ENCODE assay signal across 18 cellular contexts in genomic region chr2:128514555-128514955, GRCh38.
A peak's percentile ranks its signal among the peaks of the same experiment; 100 is the strongest.
DNase-seq lines count a peak whose midpoint lies in the region; ATAC-seq and TF ChIP-seq lines count a peak whose summit lies in the region.
"Had no signal": no experiment of that assay in that cellular context is flagged by ENCODE, and none has a peak within 500 bp of the region (broad histone marks: within the 10 kb centered on the region; RNA-seq: fewer than 3 reads in every experiment).

No MANE protein-coding gene starts in this region.

- H4K5ac ChIP-seq in IMR-90 (ENCODE audit: low read depth, low read length): no peak overlapping the region
- H4K5ac ChIP-seq in mesendoderm (ENCODE audit: low read length): no peak overlapping the region

- in situ Hi-C loops in IMR-90 (cut with MboI; ENCODE audit: low sequenced_read_pairs): no loop called here

- H3K56ac ChIP-seq in IMR-90 (ENCODE audit: extremely low read depth, insufficient read depth, low read length) (no peak overlapping the region), mesendoderm (ENCODE audit: low read length) (no peak overlapping the region)

- no peaks in the 10 kb centered on the region for H3K4me1 Mint-ChIP-seq in activated T-cell treated with anti-CD3 and anti-CD28 coated beads, Interleukin-2, amount 50 U/mL, for 24 hours (ENCODE audit: low read depth)
- H3K4me1 Mint-ChIP-seq in stimulated activated naive B cell treated with anti-CD40 and anti-IgM and Interleukin-4, amounts not matched to agents 10 μg/mL and 1 μg/mL and 100 μg/mL, for 72 hours: peaks cover 19 to 26% of the 10 kb centered on the region in 2 donors

- H3K4me3 ChIP-seq in IMR-90 (ENCODE audit: insufficient read depth, low read depth, low read length): no peak overlapping the region
- H3K4me3 ChIP-seq in mesendoderm (ENCODE audit: low read length): no peak overlapping the region

- no peak overlapping the region for H3K9ac ChIP-seq in IMR-90 (ENCODE audit: low read depth, low read length)
- H3K9ac ChIP-seq in mesendoderm (ENCODE audit: low read length): no peak overlapping the region

- H3K18ac ChIP-seq in IMR-90 (ENCODE audit: low read depth, low read length) (no peak overlapping the region), mesendoderm (ENCODE audit: low read length) (no peak overlapping the region)

- peak; percentile 21 for DNase-seq in activated T-cell treated with anti-CD3 and anti-CD28 coated beads, Interleukin-2, amount 50 U/mL, for 24 hours
- no peak for DNase-seq in activated T-cell treated with anti-CD3 and anti-CD28 coated beads, Interleukin-2, amount 50 U/mL, for 1 hour
- DNase-seq in IMR-90 (no peak), mesendoderm (no peak), ureter (ENCODE audit: low spot score) (no peak)
- DNase-seq in stimulated activated naive B cell treated with anti-CD40 and anti-IgM and Interleukin-4, amounts not matched to agents 10 μg/mL and 1 μg/mL and 100 μg/mL, for 72 hours: no peak
- DNase-seq: BE2C; CD4-positive, alpha-beta T cell; H7; NCI-H1092 treated with DMSO at 0.1 percent for 48 hours; NCI-H146; NCI-H2029; NCI-H446 treated with DMSO at 0.1 percent for 48 hours; NCI-H526; SHP77 treated with DMSO at 0.1 percent for 48 hours had no signal

- H3K9me3 ChIP-seq in IMR-90 (ENCODE audit: control insufficient read depth, insufficient read depth, low read length): no peaks in the 10 kb centered on the region
- H3K9me3 ChIP-seq: BE2C had no signal

- POLR2A ChIA-PET in IMR-90 (lab: Charles Lee; ENCODE audit: unreplicated experiment): no interaction called here

- no peak overlapping the region for H3K27ac ChIP-seq in IMR-90 (ENCODE audit: insufficient read depth, low read length)
- no peak overlapping the region for H3K27ac ChIP-seq in mesendoderm (ENCODE audit: low read depth, low read length)
- H3K27ac ChIP-seq: 22Rv1 had no signal

- 88% methylated on average over 6 of the region's 13 CpGs; no CpG with 5 or more reads in 1 of the 2 experiments for WGBS in IMR-90 (ENCODE audit: extremely low coverage in 2 of 2, insufficient read length in 1 of 2), 2 experiments
- no CpG with 5 or more reads among the region's 13 CpGs for WGBS in mesendoderm (ENCODE audit: extremely low coverage, insufficient coverage, low lambda C conversion rate)

- CTCF ChIA-PET in IMR-90 (lab: Yijun Ruan, JAX): no interaction called here

- no peak overlapping the region for H2AK9ac ChIP-seq in IMR-90 (replicated peaks; ENCODE audit: low read depth, low read length, poor library complexity)

- no peak overlapping the region for H3K27ac Mint-ChIP-seq in activated T-cell treated with anti-CD3 and anti-CD28 coated beads, Interleukin-2, amount 50 U/mL, for 24 hours
- peak overlapping the region; percentile 44 for H3K27ac Mint-ChIP-seq in stimulated activated naive B cell treated with anti-CD40 and anti-IgM and Interleukin-4, amounts not matched to agents 10 μg/mL and 1 μg/mL and 100 μg/mL, for 72 hours
- H3K27ac Mint-ChIP-seq: CD4-positive, alpha-beta T cell had no signal

- TF ChIP-seq RAD21 in IMR-90 (IDR thresholded peaks at IDR 0.05; ENCODE audit: low read length): no peak

- H3K23ac ChIP-seq in IMR-90 (ENCODE audit: low read depth, low read length): no peak overlapping the region
- H3K23ac ChIP-seq in mesendoderm (ENCODE audit: low read length): peak overlapping the region; percentile 19

- H3K4me1 ChIP-seq in IMR-90 (ENCODE audit: control insufficient read depth, insufficient read depth, low read length) (no peaks in the 10 kb centered on the region; the same call in 1 of the 2 replicates), mesendoderm (ENCODE audit: control insufficient read depth, low read depth, low read length) (no peaks in the 10 kb centered on the region)
- H3K4me1 ChIP-seq: BE2C had no signal

- H3K14ac ChIP-seq in IMR-90 (replicated peaks; ENCODE audit: low read depth, low read length): no peak overlapping the region

- H2AFZ ChIP-seq in IMR-90 (replicated peaks; ENCODE audit: low read length, poor library complexity): peak overlapping the region; percentile 15

- H3K36me3 Mint-ChIP-seq in activated T-cell treated with anti-CD3 and anti-CD28 coated beads, Interleukin-2, amount 50 U/mL, for 24 hours (ENCODE audit: low read depth): no peaks in the 10 kb centered on the region
- H3K36me3 Mint-ChIP-seq in stimulated activated naive B cell treated with anti-CD40 and anti-IgM and Interleukin-4, amounts not matched to agents 10 μg/mL and 1 μg/mL and 100 μg/mL, for 72 hours: peaks cover 0 to 1% of the 10 kb centered on the region in 2 donors

- H3K36me3 ChIP-seq in IMR-90 (ENCODE audit: control insufficient read depth, insufficient read depth, low read length): no peaks in the 10 kb centered on the region
- H3K36me3 ChIP-seq in mesendoderm (ENCODE audit: control insufficient read depth, insufficient read depth, low read length): no peaks in the 10 kb centered on the region
- H3K36me3 ChIP-seq: BE2C had no signal

- no peak overlapping the region for H2BK20ac ChIP-seq in IMR-90 (ENCODE audit: low read depth, low read length)

- no peaks in the 10 kb centered on the region for H3K79me2 ChIP-seq in mesendoderm (ENCODE audit: control insufficient read depth, insufficient read depth, low read length)

- no peaks in the 10 kb centered on the region for H3K9me3 Mint-ChIP-seq in activated T-cell treated with anti-CD3 and anti-CD28 coated beads, Interleukin-2, amount 50 U/mL, for 24 hours
- no peaks in the 10 kb centered on the region for H3K9me3 Mint-ChIP-seq in stimulated activated naive B cell treated with anti-CD40 and anti-IgM and Interleukin-4, amounts not matched to agents 10 μg/mL and 1 μg/mL and 100 μg/mL, for 72 hours
- H3K9me3 Mint-ChIP-seq: CD4-positive, alpha-beta T cell had no signal

- H4K20me1 ChIP-seq in IMR-90 (ENCODE audit: insufficient read depth, low read length): no peaks in the 10 kb centered on the region

- H2BK120ac ChIP-seq in IMR-90 (ENCODE audit: low read depth, low read length) (no peak overlapping the region), mesendoderm (ENCODE audit: low read depth, low read length) (no peak overlapping the region)

- H4K91ac ChIP-seq in IMR-90 (ENCODE audit: insufficient read depth, low read depth, low read length): no peak overlapping the region

- H3K4ac ChIP-seq in IMR-90 (ENCODE audit: low read depth, low read length) (no peak overlapping the region), mesendoderm (ENCODE audit: low read depth, low read length) (no peak overlapping the region)

- TF ChIP-seq POLR2A in IMR-90 (IDR thresholded peaks at IDR 0.05; ENCODE audit: low read depth, low read length): no peak

- no peaks in the 10 kb centered on the region for H3K79me1 ChIP-seq in IMR-90 (ENCODE audit: low read depth in 1 of 2, low read length in 2 of 2)
- no peaks in the 10 kb centered on the region for H3K79me1 ChIP-seq in mesendoderm (ENCODE audit: low read length)

- ATAC-seq in IMR-90 (ENCODE audit: low read depth) (no peak), HG02610 (IDR thresholded peaks at IDR 0.05; ENCODE audit: unreplicated experiment) (no peak), HG03457 (IDR thresholded peaks at IDR 0.05; ENCODE audit: unreplicated experiment) (no peak)
- ATAC-seq in stimulated activated naive B cell treated with anti-CD40 and anti-IgM and Interleukin-4, amounts not matched to agents 10 μg/mL and 1 μg/mL and 100 μg/mL, for 72 hours (replicated peaks): no peak

- no peak overlapping the region for H2AK5ac ChIP-seq in IMR-90 (ENCODE audit: low read depth, low read length)
- no peak overlapping the region for H2AK5ac ChIP-seq in mesendoderm (ENCODE audit: low read length)

- H3K27me3 ChIP-seq in IMR-90 (ENCODE audit: control insufficient read depth, insufficient read depth, low read length): no peaks in the 10 kb centered on the region; the same call in 1 of the 2 replicates
- no peaks in the 10 kb centered on the region for H3K27me3 ChIP-seq in mesendoderm (ENCODE audit: insufficient read depth, low read length, poor library complexity)
- H3K27me3 ChIP-seq: BE2C had no signal

- H2BK15ac ChIP-seq in IMR-90 (ENCODE audit: low read depth, low read length) (no peak overlapping the region), mesendoderm (replicated peaks; ENCODE audit: low read depth) (no peak overlapping the region)

- dilution Hi-C loops in IMR-90 (cut with HindIII; ENCODE audit: low sequenced_read_pairs, unreplicated experiment): no loop called here

- H2BK5ac ChIP-seq in IMR-90 (ENCODE audit: low read depth, low read length, poor library complexity, severe bottlenecking) (no peak overlapping the region), mesendoderm (ENCODE audit: low read length) (no peak overlapping the region)

- H3K27me3 Mint-ChIP-seq in activated T-cell treated with anti-CD3 and anti-CD28 coated beads, Interleukin-2, amount 50 U/mL, for 24 hours: peaks cover 3% of the 10 kb centered on the region
- H3K27me3 Mint-ChIP-seq in stimulated activated naive B cell treated with anti-CD40 and anti-IgM and Interleukin-4, amounts not matched to agents 10 μg/mL and 1 μg/mL and 100 μg/mL, for 72 hours: peaks cover 0 to 9% of the 10 kb centered on the region in 2 donors
- H3K27me3 Mint-ChIP-seq: CD4-positive, alpha-beta T cell had no signal

- intact Hi-C loops in IMR-90 (cut with micrococcal nuclease): no loop called here

- H3K9me1 ChIP-seq in IMR-90 (ENCODE audit: insufficient read depth, low read length): peaks cover 4% of the 10 kb centered on the region; the same call in 1 of the 2 replicates

- no TSS peak for BruUV-seq in IMR-90 (replicated peaks; lab: Mats Ljungman, UMichigan)

- H3K4me2 ChIP-seq in IMR-90 (ENCODE audit: low read depth, low read length): no peak overlapping the region
- no peak overlapping the region for H3K4me2 ChIP-seq in mesendoderm (ENCODE audit: low read length)

- TF ChIP-seq CTCF in IMR-90 (conservative IDR thresholded peaks at IDR 0.05; ENCODE audit: low read depth, low read length): no peak

- no peak overlapping the region for H4K8ac ChIP-seq in IMR-90 (ENCODE audit: low read depth in 2 of 2, low read length in 2 of 2)
- no peak overlapping the region for H4K8ac ChIP-seq in mesendoderm (ENCODE audit: low read depth, low read length)

- no peak overlapping the region for H3K4me3 Mint-ChIP-seq in activated T-cell treated with anti-CD3 and anti-CD28 coated beads, Interleukin-2, amount 50 U/mL, for 24 hours
- no peak overlapping the region for H3K4me3 Mint-ChIP-seq in stimulated activated naive B cell treated with anti-CD40 and anti-IgM and Interleukin-4, amounts not matched to agents 10 μg/mL and 1 μg/mL and 100 μg/mL, for 72 hours
- H3K4me3 Mint-ChIP-seq: CD4-positive, alpha-beta T cell had no signal

TF ChIP-seq in IMR-90, 13 proteins besides CTCF, POLR2A, EP300 and RAD21 (continues in another document):
- TF ChIP-seq RFX5 (IDR thresholded peaks at IDR 0.05; ENCODE audit: low read depth, low read length) (no peak), CHD1 (IDR thresholded peaks at IDR 0.05; ENCODE audit: low read depth, low read length) (no peak), CEBPB (IDR thresholded peaks at IDR 0.05; ENCODE audit: low read depth, low read length) (no peak), FOS (IDR thresholded peaks at IDR 0.05; ENCODE audit: low read depth, low read length) (no peak), MAZ (IDR thresholded peaks at IDR 0.05; ENCODE audit: borderline replicate concordance, low read depth, low read length) (no peak)
